ENCODE assay signal across 11 cellular contexts in the genomic region with DNA sequence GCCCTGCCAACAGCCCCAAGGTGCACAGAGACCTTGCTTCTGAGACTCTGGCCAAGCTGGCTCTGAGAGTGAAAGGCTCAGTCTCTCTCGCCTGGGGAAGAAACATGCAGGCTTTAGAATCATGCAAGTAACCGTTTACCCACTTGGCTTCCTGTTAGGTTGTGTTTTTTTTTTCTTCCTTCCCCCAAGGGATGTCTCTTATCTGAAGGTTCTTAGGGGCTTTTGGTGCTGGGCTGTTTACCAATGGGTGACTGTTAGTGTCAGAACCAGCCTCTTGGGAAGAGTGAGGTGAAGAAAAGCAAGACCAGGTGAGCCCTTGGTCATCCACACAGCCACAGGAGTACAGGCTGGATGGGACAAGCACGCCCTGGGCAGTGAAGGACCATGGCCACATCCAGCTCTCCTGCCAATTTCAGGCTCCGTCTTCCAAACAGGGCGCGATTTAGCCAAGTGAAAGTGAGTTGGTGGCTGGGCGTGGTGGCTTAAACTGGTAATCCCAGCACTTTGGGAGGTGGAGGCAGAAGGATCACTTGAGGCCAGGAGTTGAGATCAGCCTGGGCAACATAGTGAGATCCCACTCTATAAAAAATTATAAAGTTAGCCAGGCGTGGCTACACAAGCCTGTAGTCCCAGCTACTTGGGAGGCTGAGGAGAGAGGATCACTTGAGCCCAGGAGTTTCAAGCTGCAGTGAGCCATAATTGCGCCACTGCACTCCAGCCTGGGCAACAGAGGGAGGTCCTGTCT.
A peak's percentile ranks its signal among the peaks of the same experiment; 100 is the strongest.
DNase-seq lines count a peak whose midpoint lies in the region; ATAC-seq lines count a peak whose summit lies in the region.
"Had no signal": no experiment of that assay in that cellular context is flagged by ENCODE, and none has a peak within 500 bp of the region (broad histone marks: within the 10 kb centered on the region; RNA-seq: fewer than 3 reads in every experiment).

No MANE protein-coding gene starts in this region.

- H3K4me3 Mint-ChIP-seq in IgD-negative memory B cell: peak overlapping the region; percentile 34 to 90 (median 82)
- peak overlapping the region; percentile 10 for H3K4me3 Mint-ChIP-seq in activated T-helper 17 cell treated with anti-CD3 and anti-CD28 coated beads, Interleukin-2, amount 50 U/mL, for 72 hours

- DNase-seq in DMS53 (lab: John Stamatoyannopoulos, UW) (peak; percentile 56), SK-N-DZ (ENCODE audit: low spot score) (no peak), NCI-H226 (no peak), NCI-H510A treated with DMSO at 0.1 percent for 48 hours (lab: John Stamatoyannopoulos, UW) (no peak)
- DNase-seq in activated effector memory CD4-positive, alpha-beta T cell treated with Interleukin-2 at 50 U/mL for 16 hours: no peak
- DNase-seq: brain microvascular endothelial cell, right cardiac atrium, SHP77 had no signal

- peak; percentile 56 for ATAC-seq in GM19023 (IDR thresholded peaks at IDR 0.05; ENCODE audit: unreplicated experiment)
- peak; percentile 12 for ATAC-seq in activated T-helper 17 cell treated with anti-CD3 and anti-CD28 coated beads, Interleukin-2, amount 50 U/mL, for 72 hours (replicated peaks)
- ATAC-seq: right cardiac atrium had no signal

- peaks cover 14 to 28% (median 19%) of the 10 kb centered on the region in 3 donors for H3K4me1 Mint-ChIP-seq in IgD-negative memory B cell
- no peaks in the 10 kb centered on the region for H3K4me1 Mint-ChIP-seq in activated T-helper 17 cell treated with anti-CD3 and anti-CD28 coated beads, Interleukin-2, amount 50 U/mL, for 72 hours

- peaks cover 0 to under 1% (median 0%) of the 10 kb centered on the region in 3 donors for H3K9me3 Mint-ChIP-seq in IgD-negative memory B cell
- no peaks in the 10 kb centered on the region for H3K9me3 Mint-ChIP-seq in activated T-helper 17 cell treated with anti-CD3 and anti-CD28 coated beads, Interleukin-2, amount 50 U/mL, for 72 hours

- no peaks in the 10 kb centered on the region for H3K36me3 Mint-ChIP-seq in IgD-negative memory B cell
- no peaks in the 10 kb centered on the region for H3K36me3 Mint-ChIP-seq in activated T-helper 17 cell treated with anti-CD3 and anti-CD28 coated beads, Interleukin-2, amount 50 U/mL, for 72 hours (ENCODE audit: low read depth)

- peak overlapping the region in 2 of 3 donors; percentile 88 to 92 for H3K27ac Mint-ChIP-seq in IgD-negative memory B cell
- H3K27ac Mint-ChIP-seq in activated T-helper 17 cell treated with anti-CD3 and anti-CD28 coated beads, Interleukin-2, amount 50 U/mL, for 72 hours: no peak overlapping the region

- peaks cover 1% of the 10 kb centered on the region for H3K27me3 Mint-ChIP-seq in IgD-negative memory B cell
- peaks cover 3% of the 10 kb centered on the region for H3K27me3 Mint-ChIP-seq in activated T-helper 17 cell treated with anti-CD3 and anti-CD28 coated beads, Interleukin-2, amount 50 U/mL, for 72 hours
